Comparison of ENCODE assay signal across 26 cellular contexts in genomic region chr11:45511566-45511965, GRCh38.
DNase-seq lines count a peak whose midpoint lies in the region; ATAC-seq and TF ChIP-seq lines count a peak whose summit lies in the region.
"Had no signal": no experiment of that assay in that cellular context is flagged by ENCODE, and none has a peak within 500 bp of the region (broad histone marks: within the 10 kb centered on the region; RNA-seq: fewer than 3 reads in every experiment).

No MANE protein-coding gene starts in this region.

- H3K36me3 ChIP-seq in WERI-Rb-1 (no peaks in the 10 kb centered on the region), neuronal stem cell (replicated peaks in 1 of 2; ENCODE audit: control insufficient read depth in 2 of 2, insufficient read depth in 2 of 2, low read length in 2 of 2) (no peaks in the 10 kb centered on the region), GM23338 (ENCODE audit: insufficient read depth) (no peaks in the 10 kb centered on the region)
- H3K36me3 ChIP-seq: BLaER1 treated with 17β-estradiol and CSF1 and Interleukin-3, amounts not matched to agents 10 nM and 100 nM had no signal

- H4K8ac ChIP-seq in neuronal stem cell (ENCODE audit: low read depth, low read length), result peak overlapping the region; percentile 92

- H3K9me3 ChIP-seq in WERI-Rb-1 (ENCODE audit: severe bottlenecking) (no peaks in the 10 kb centered on the region), neuronal stem cell (replicated peaks in 1 of 2; ENCODE audit: control insufficient read depth in 2 of 2, insufficient read depth in 1 of 2, low read depth in 1 of 2, low read length in 2 of 2) (no peaks in the 10 kb centered on the region)
- H3K9me3 ChIP-seq: A549, SK-N-SH had no signal

- H3K79me2 ChIP-seq in GM23338 (replicated peaks; ENCODE audit: insufficient read depth), result no peaks in the 10 kb centered on the region

- peak overlapping the region; percentile 64 for H2BK15ac ChIP-seq in neuronal stem cell (ENCODE audit: low read length)

- no CpG with 5 or more reads among the region's 9 CpGs for WGBS in neuronal stem cell (ENCODE audit: extremely low coverage in 2 of 2, insufficient read length in 2 of 2, insufficient replicate concordance in 1 of 2), 2 donors

- DNase-seq in activated naive CD8-positive, alpha-beta T cell treated with anti-CD3 and anti-CD28 coated beads, Interleukin-2, amount 50 U/mL, for 24 hours, result no peak
- DNase-seq in activated naive CD8-positive, alpha-beta T cell treated with anti-CD3 and anti-CD28 coated beads for 36 hours, result no peak
- DNase-seq in NCI-H2171 treated with DMSO at 0.1 percent for 48 hours (lab: John Stamatoyannopoulos, UW), result peak; percentile 81
- peak; percentile 53 for DNase-seq in WERI-Rb-1
- DNase-seq in neuronal stem cell (ENCODE audit: low spot score), result no peak
- DNase-seq in GM23338 (ENCODE audit: low spot score), result no peak
- DNase-seq in stimulated activated naive CD8-positive, alpha-beta T cell treated with anti-CD3 and anti-CD28 coated beads, Interleukin-15, amount 100 ng/mL, for 72 hours, result no peak
- no peak for DNase-seq in NCI-H1417 (lab: John Stamatoyannopoulos, UW)
- DNase-seq: AML-193; CD4-positive, alpha-beta T cell; DMS79 treated with DMSO at 0.1 percent for 48 hours; GF-D8; H7; Karpas-422; NCI-H1105; NCI-H146; NCI-H2029 treated with DMSO at 0.1 percent for 48 hours; NCI-H446 treated with DMSO at 0.1 percent for 48 hours; NCI-H748 treated with DMSO at 0.1 percent for 48 hours; NK-92 treated with Interleukin-12 subunit alpha and Interleukin-12 subunit beta, amount 100 ng/mL, for 24 hours; PC-3; SK-N-SH; SW 1271 had no signal

- H3K4me1 Mint-ChIP-seq in activated naive CD8-positive, alpha-beta T cell treated with anti-CD3 and anti-CD28 coated beads, Interleukin-2, amount 50 U/mL, for 24 hours, result no peaks in the 10 kb centered on the region
- no peaks in the 10 kb centered on the region for H3K4me1 Mint-ChIP-seq in activated naive CD8-positive, alpha-beta T cell treated with anti-CD3 and anti-CD28 coated beads for 36 hours
- no peaks in the 10 kb centered on the region; the same call in 2 of the 3 replicates for H3K4me1 Mint-ChIP-seq in GM23338
- no peaks in the 10 kb centered on the region for H3K4me1 Mint-ChIP-seq in stimulated activated naive CD8-positive, alpha-beta T cell treated with anti-CD3 and anti-CD28 coated beads, Interleukin-15, amount 100 ng/mL, for 72 hours

- H3K9me3 Mint-ChIP-seq in activated naive CD8-positive, alpha-beta T cell treated with anti-CD3 and anti-CD28 coated beads, Interleukin-2, amount 50 U/mL, for 24 hours, result no peaks in the 10 kb centered on the region
- H3K9me3 Mint-ChIP-seq in activated naive CD8-positive, alpha-beta T cell treated with anti-CD3 and anti-CD28 coated beads for 36 hours, result no peaks in the 10 kb centered on the region
- no peaks in the 10 kb centered on the region for H3K9me3 Mint-ChIP-seq in GM23338
- no peaks in the 10 kb centered on the region for H3K9me3 Mint-ChIP-seq in stimulated activated naive CD8-positive, alpha-beta T cell treated with anti-CD3 and anti-CD28 coated beads, Interleukin-15, amount 100 ng/mL, for 72 hours
- H3K9me3 Mint-ChIP-seq: CD4-positive, alpha-beta T cell; T-helper 1 cell treated with Interleukin-12 subunit alpha and Interleukin-12 subunit beta and Interleukin-4 antibody, amounts not matched to agents 30 μg/mL and 1 μg/mL, for 36 hours had no signal

- H2AFZ ChIP-seq in neuronal stem cell (ENCODE audit: low read length), result no peak overlapping the region
- H2AFZ ChIP-seq in GM23338, result no peak overlapping the region

- peak overlapping the region; percentile 27 for H3K14ac ChIP-seq in neuronal stem cell (ENCODE audit: low read length)

- no peaks in the 10 kb centered on the region for H3K4me1 ChIP-seq in neuronal stem cell (ENCODE audit: control insufficient read depth in 2 of 2, insufficient read depth in 1 of 2, low read depth in 1 of 2, low read length in 2 of 2)
- no peaks in the 10 kb centered on the region for H3K4me1 ChIP-seq in GM23338 (ENCODE audit: insufficient read depth)
- H3K4me1 ChIP-seq: A549 had no signal

- no peak overlapping the region for H2AK5ac ChIP-seq in neuronal stem cell (ENCODE audit: low read depth, low read length)

- H4K91ac ChIP-seq in neuronal stem cell (ENCODE audit: low read depth, low read length, poor library complexity), result no peak overlapping the region

- H3K4me3 Mint-ChIP-seq in activated naive CD8-positive, alpha-beta T cell treated with anti-CD3 and anti-CD28 coated beads, Interleukin-2, amount 50 U/mL, for 24 hours, result no peak overlapping the region
- H3K4me3 Mint-ChIP-seq in activated naive CD8-positive, alpha-beta T cell treated with anti-CD3 and anti-CD28 coated beads for 36 hours, result no peak overlapping the region
- H3K4me3 Mint-ChIP-seq in GM23338, result no peak overlapping the region
- no peak overlapping the region for H3K4me3 Mint-ChIP-seq in stimulated activated naive CD8-positive, alpha-beta T cell treated with anti-CD3 and anti-CD28 coated beads, Interleukin-15, amount 100 ng/mL, for 72 hours
- H3K4me3 Mint-ChIP-seq: CD4-positive, alpha-beta T cell; T-helper 1 cell treated with Interleukin-12 subunit alpha and Interleukin-12 subunit beta and Interleukin-4 antibody, amounts not matched to agents 30 μg/mL and 1 μg/mL, for 36 hours had no signal

- no peak overlapping the region for H3K23ac ChIP-seq in neuronal stem cell (ENCODE audit: low read depth, low read length, poor library complexity)

- no peaks in the 10 kb centered on the region for H3K9me2 ChIP-seq in GM23338 (ENCODE audit: insufficient read depth)
- H3K9me2 ChIP-seq: SK-N-SH had no signal

- H2BK12ac ChIP-seq in neuronal stem cell (ENCODE audit: low read length), result no peak overlapping the region

- no peaks in the 10 kb centered on the region for H3K36me3 Mint-ChIP-seq in activated naive CD8-positive, alpha-beta T cell treated with anti-CD3 and anti-CD28 coated beads, Interleukin-2, amount 50 U/mL, for 24 hours (ENCODE audit: low read depth)
- H3K36me3 Mint-ChIP-seq in activated naive CD8-positive, alpha-beta T cell treated with anti-CD3 and anti-CD28 coated beads for 36 hours, result no peaks in the 10 kb centered on the region
- no peaks in the 10 kb centered on the region for H3K36me3 Mint-ChIP-seq in GM23338 (ENCODE audit: low read depth)

- H3K18ac ChIP-seq in neuronal stem cell (ENCODE audit: low read length), result peak overlapping the region; percentile 19

- no peak for TF ChIP-seq CTCF in WERI-Rb-1 (IDR thresholded peaks at IDR 0.05; ENCODE audit: low read depth, low read length)
- TF ChIP-seq CTCF in GM23338 (conservative IDR thresholded peaks at IDR 0.05; ENCODE audit: low read depth in 2 of 2), result no peak

- no peak overlapping the region for H3K4me2 ChIP-seq in neuronal stem cell (ENCODE audit: insufficient read depth, low read length, poor library complexity, severe bottlenecking)
- H3K4me2 ChIP-seq in GM23338, result no peak overlapping the region
- H3K4me2 ChIP-seq: A549; BLaER1 treated with 17β-estradiol and CSF1 and Interleukin-3, amounts not matched to agents 10 nM and 100 nM; SK-N-SH had no signal

- H3K27ac ChIP-seq in WERI-Rb-1, result peak overlapping the region; percentile 44
- H3K27ac ChIP-seq in neuronal stem cell (replicated peaks; ENCODE audit: low read length), result no peak overlapping the region
- H3K27ac ChIP-seq in GM23338 (ENCODE audit: low read depth), result no peak overlapping the region
- H3K27ac ChIP-seq: A549; BLaER1 treated with 17β-estradiol and CSF1 and Interleukin-3, amounts not matched to agents 10 nM and 100 nM had no signal

- H3F3A ChIP-seq in GM23338 (replicated peaks; ENCODE audit: low read depth), result no peaks in the 10 kb centered on the region

- no peaks in the 10 kb centered on the region for H4K20me1 ChIP-seq in GM23338 (replicated peaks; ENCODE audit: insufficient read depth)
- H4K20me1 ChIP-seq: BLaER1 treated with 17β-estradiol and CSF1 and Interleukin-3, amounts not matched to agents 10 nM and 100 nM had no signal

- H3K4me3 ChIP-seq in WERI-Rb-1 (ENCODE audit: low read depth, low read length), result no peak overlapping the region
- no peak overlapping the region for H3K4me3 ChIP-seq in neuronal stem cell (ENCODE audit: low read length in 2 of 2)
- H3K4me3 ChIP-seq in GM23338, result no peak overlapping the region
- H3K4me3 ChIP-seq: A549; BLaER1 treated with 17β-estradiol and CSF1 and Interleukin-3, amounts not matched to agents 10 nM and 100 nM had no signal

- no peak overlapping the region for H2BK5ac ChIP-seq in neuronal stem cell (ENCODE audit: low read length)

- no peak overlapping the region for H2BK120ac ChIP-seq in neuronal stem cell (ENCODE audit: low read depth, low read length)

- ATAC-seq in activated naive CD8-positive, alpha-beta T cell treated with anti-CD3 and anti-CD28 coated beads, Interleukin-2, amount 50 U/mL, for 24 hours, result peak; percentile 15
- ATAC-seq in GM23338, result no peak
- no peak for ATAC-seq in stimulated activated naive CD8-positive, alpha-beta T cell treated with anti-CD3 and anti-CD28 coated beads, Interleukin-15, amount 100 ng/mL, for 72 hours
- ATAC-seq: A549, PC-3 had no signal

- no peak overlapping the region for H3K27ac Mint-ChIP-seq in activated naive CD8-positive, alpha-beta T cell treated with anti-CD3 and anti-CD28 coated beads, Interleukin-2, amount 50 U/mL, for 24 hours
- no peak overlapping the region for H3K27ac Mint-ChIP-seq in activated naive CD8-positive, alpha-beta T cell treated with anti-CD3 and anti-CD28 coated beads for 36 hours
- no peak overlapping the region for H3K27ac Mint-ChIP-seq in GM23338
- no peak overlapping the region for H3K27ac Mint-ChIP-seq in stimulated activated naive CD8-positive, alpha-beta T cell treated with anti-CD3 and anti-CD28 coated beads, Interleukin-15, amount 100 ng/mL, for 72 hours
- H3K27ac Mint-ChIP-seq: CD4-positive, alpha-beta T cell; T-helper 1 cell treated with Interleukin-12 subunit alpha and Interleukin-12 subunit beta and Interleukin-4 antibody, amounts not matched to agents 30 μg/mL and 1 μg/mL, for 36 hours had no signal

- peaks cover 5% of the 10 kb centered on the region for H3K27me3 Mint-ChIP-seq in activated naive CD8-positive, alpha-beta T cell treated with anti-CD3 and anti-CD28 coated beads, Interleukin-2, amount 50 U/mL, for 24 hours
- H3K27me3 Mint-ChIP-seq in activated naive CD8-positive, alpha-beta T cell treated with anti-CD3 and anti-CD28 coated beads for 36 hours, result peaks cover 6% of the 10 kb centered on the region
- peaks cover 1% of the 10 kb centered on the region for H3K27me3 Mint-ChIP-seq in GM23338 (ENCODE audit: insufficient read depth, low read depth, poor library complexity)
- no peaks in the 10 kb centered on the region for H3K27me3 Mint-ChIP-seq in stimulated activated naive CD8-positive, alpha-beta T cell treated with anti-CD3 and anti-CD28 coated beads, Interleukin-15, amount 100 ng/mL, for 72 hours
- H3K27me3 Mint-ChIP-seq: CD4-positive, alpha-beta T cell had no signal

- no peak overlapping the region for H3K9ac ChIP-seq in neuronal stem cell (ENCODE audit: low read depth, low read length, poor library complexity)
- H3K9ac ChIP-seq: BLaER1 treated with 17β-estradiol and CSF1 and Interleukin-3, amounts not matched to agents 10 nM and 100 nM; SK-N-SH had no signal

- H3K27me3 ChIP-seq in WERI-Rb-1 (ENCODE audit: insufficient read depth, low read depth, severe bottlenecking) (no peaks in the 10 kb centered on the region), neuronal stem cell (ENCODE audit: control insufficient read depth in 3 of 3, insufficient read depth in 3 of 3, low read depth in 1 of 3, low read length in 3 of 3) (peaks cover 0 to 6% (median 0%) of the 10 kb centered on the region in 3 experiments), GM23338 (ENCODE audit: insufficient read depth) (no peaks in the 10 kb centered on the region)
- H3K27me3 ChIP-seq: BLaER1 treated with 17β-estradiol and CSF1 and Interleukin-3, amounts not matched to agents 10 nM and 100 nM had no signal

- no peak overlapping the region for H3K4ac ChIP-seq in neuronal stem cell (ENCODE audit: low read length)

- no peaks in the 10 kb centered on the region for H3K79me1 ChIP-seq in neuronal stem cell (ENCODE audit: low read depth, low read length)

Comparison
In these comparisons a context has a peak if more than half of its experiments do, and no peak if none do; other contexts are left out.
1. DNase-seq: peak in NCI-H2171 treated with DMSO at 0.1 percent for 48 hours (single experiment) and WERI-Rb-1 (single experiment); none in activated naive CD8-positive, alpha-beta T cell treated with anti-CD3 and anti-CD28 coated beads, Interleukin-2, amount 50 U/mL, for 24 hours (single experiment), activated naive CD8-positive, alpha-beta T cell treated with anti-CD3 and anti-CD28 coated beads for 36 hours (single experiment), neuronal stem cell (single experiment), GM23338 (single experiment), stimulated activated naive CD8-positive, alpha-beta T cell treated with anti-CD3 and anti-CD28 coated beads, Interleukin-15, amount 100 ng/mL, for 72 hours (0 of 2) and NCI-H1417 (0 of 3).